ENCODE assay signal across 25 cellular contexts in genomic region chr5:35709688-35710087, GRCh38.
DNase-seq lines count a peak whose midpoint lies in the region; ATAC-seq, FAIRE-seq and TF ChIP-seq lines count a peak whose summit lies in the region.
"Had no signal": no experiment of that assay in that cellular context is flagged by ENCODE, and none has a peak within 500 bp of the region (broad histone marks: within the 10 kb centered on the region; RNA-seq: fewer than 3 reads in every experiment).

No MANE protein-coding gene starts in this region.

- H4K20me1 ChIP-seq in IMR-90 (ENCODE audit: insufficient read depth, low read length): no peaks in the 10 kb centered on the region
- H4K20me1 ChIP-seq: BLaER1 treated with 17β-estradiol and CSF1 and Interleukin-3, amounts not matched to agents 10 nM and 100 nM had no signal

- H3K4me1 ChIP-seq in A549: no peaks in the 10 kb centered on the region
- H3K4me1 ChIP-seq in IMR-90 (ENCODE audit: control insufficient read depth, insufficient read depth, low read length): no peaks in the 10 kb centered on the region
- H3K4me1 ChIP-seq in esophagus squamous epithelium: no peaks in the 10 kb centered on the region
- H3K4me1 ChIP-seq: BE2C, HAP-1 had no signal

- H3K4me3 ChIP-seq in A549 (no peak overlapping the region), IMR-90 (ENCODE audit: insufficient read depth, low read depth, low read length) (no peak overlapping the region), esophagus squamous epithelium (no peak overlapping the region)
- H3K4me3 ChIP-seq: BLaER1 treated with 17β-estradiol and CSF1 and Interleukin-3, amounts not matched to agents 10 nM and 100 nM; GM12878; HAP-1 had no signal

- dilution Hi-C loops in IMR-90 (cut with HindIII; ENCODE audit: low sequenced_read_pairs, unreplicated experiment): no loop called here

- TF ChIP-seq POLR2A in A549 (IDR thresholded peaks at IDR 0.05; ENCODE audit: low read length) (no peak), IMR-90 (IDR thresholded peaks at IDR 0.05; ENCODE audit: low read depth, low read length) (no peak), esophagus squamous epithelium (IDR thresholded peaks at IDR 0.05) (no peak)

- H3K27ac ChIP-seq in A549 (no peak overlapping the region), IMR-90 (ENCODE audit: insufficient read depth, low read length) (no peak overlapping the region), esophagus squamous epithelium (no peak overlapping the region)
- H3K27ac ChIP-seq: 22Rv1; BLaER1 treated with 17β-estradiol and CSF1 and Interleukin-3, amounts not matched to agents 10 nM and 100 nM had no signal

- H3K4me2 ChIP-seq in A549: no peak overlapping the region
- no peak overlapping the region for H3K4me2 ChIP-seq in IMR-90 (ENCODE audit: low read depth, low read length)

- H3K14ac ChIP-seq in IMR-90 (replicated peaks; ENCODE audit: low read depth, low read length): no peak overlapping the region

- TF ChIP-seq CTCF in A549 (IDR thresholded peaks at IDR 0.05) (no peak), IMR-90 (conservative IDR thresholded peaks at IDR 0.05; ENCODE audit: low read depth, low read length) (no peak), esophagus squamous epithelium (IDR thresholded peaks at IDR 0.05) (no peak)

- intact Hi-C loops in IMR-90 (cut with micrococcal nuclease): no loop called here
- intact Hi-C loops in esophagus squamous epithelium (cut with DNase I): no loop called here

- H3K9me1 ChIP-seq in IMR-90 (ENCODE audit: insufficient read depth, low read length): no peaks in the 10 kb centered on the region

- no peak overlapping the region for H3K23ac ChIP-seq in IMR-90 (ENCODE audit: low read depth, low read length)

- H3K27me3 ChIP-seq in IMR-90 (ENCODE audit: control insufficient read depth, insufficient read depth, low read length) (no peaks in the 10 kb centered on the region), esophagus squamous epithelium (no peaks in the 10 kb centered on the region)
- H3K27me3 ChIP-seq: BE2C; BLaER1 treated with 17β-estradiol and CSF1 and Interleukin-3, amounts not matched to agents 10 nM and 100 nM had no signal

- no peak for FAIRE-seq in A549 (lab: Jason Lieb, UNC)
- FAIRE-seq: A204.1, D721Med, GM12878, GM18507, H54 had no signal

- DNase-seq in NCI-H1105 treated with DMSO at 0.1 percent for 48 hours (lab: John Stamatoyannopoulos, UW): peak; percentile 41
- no peak for DNase-seq in NCI-H1105 (lab: John Stamatoyannopoulos, UW)
- no peak for DNase-seq in A549 (ENCODE audit: low read depth in 1 of 2, low spot score in 1 of 2)
- no peak for DNase-seq in IMR-90
- peak; percentile 5 for DNase-seq in SK-N-DZ (ENCODE audit: low spot score)
- DNase-seq in esophagus squamous epithelium (lab: John Stamatoyannopoulos, UW): no peak
- DNase-seq in hippocampal formation (lab: John Stamatoyannopoulos, UW): no peak
- DNase-seq in HEK293T (ENCODE audit: extremely low spot score): no peak
- DNase-seq: ACHN; AML-193; BE2C; CD4-positive, alpha-beta T cell; CD8-positive, alpha-beta memory T cell; DMS 273 treated with DMSO at 0.1 percent for 48 hours; DMS79; EL; GOT3 had no signal

- H3K9ac ChIP-seq in IMR-90 (ENCODE audit: low read depth, low read length): no peak overlapping the region
- H3K9ac ChIP-seq: BLaER1 treated with 17β-estradiol and CSF1 and Interleukin-3, amounts not matched to agents 10 nM and 100 nM had no signal

- no peak overlapping the region for H2BK5ac ChIP-seq in IMR-90 (ENCODE audit: low read depth, low read length, poor library complexity, severe bottlenecking)

- BruUV-seq in IMR-90 (replicated peaks; lab: Mats Ljungman, UMichigan): no TSS peak

- TF ChIP-seq RAD21 in A549 (conservative IDR thresholded peaks at IDR 0.05 in 1 of 2, IDR thresholded peaks at IDR 0.05 in 1 of 2): no peak
- TF ChIP-seq RAD21 in IMR-90 (IDR thresholded peaks at IDR 0.05; ENCODE audit: low read length): no peak

- no peak overlapping the region for H2BK15ac ChIP-seq in IMR-90 (ENCODE audit: low read depth, low read length)

- H2AK9ac ChIP-seq in IMR-90 (replicated peaks; ENCODE audit: low read depth, low read length, poor library complexity): no peak overlapping the region

- no peak overlapping the region for H4K91ac ChIP-seq in IMR-90 (ENCODE audit: insufficient read depth, low read depth, low read length)

- no peak overlapping the region for H2BK120ac ChIP-seq in IMR-90 (ENCODE audit: low read depth, low read length)

- in situ Hi-C loops in IMR-90 (cut with MboI; ENCODE audit: low sequenced_read_pairs): no loop called here

- no peak for TF ChIP-seq EP300 in A549 (IDR thresholded peaks at IDR 0.05)

- POLR2A ChIA-PET in A549 (lab: Yijun Ruan, JAX): no interaction called here
- POLR2A ChIA-PET in IMR-90 (lab: Charles Lee; ENCODE audit: unreplicated experiment): no interaction called here
- POLR2A ChIA-PET in HEK293T (lab: Yijun Ruan, JAX): no interaction called here

- no peak overlapping the region for H3K4ac ChIP-seq in IMR-90 (ENCODE audit: low read depth, low read length)

- no peaks in the 10 kb centered on the region for H3K9me3 ChIP-seq in A549
- no peaks in the 10 kb centered on the region for H3K9me3 ChIP-seq in IMR-90 (ENCODE audit: control insufficient read depth, insufficient read depth, low read length)
- no peaks in the 10 kb centered on the region for H3K9me3 ChIP-seq in esophagus squamous epithelium
- H3K9me3 ChIP-seq: BE2C; BLaER1 treated with 17β-estradiol and CSF1 and Interleukin-3, amounts not matched to agents 10 nM and 100 nM; HAP-1 had no signal

- 84% methylated on average over 2 of the region's 2 CpGs for WGBS in A549 (ENCODE audit: missing lambda C conversion rate)
- no CpG with 5 or more reads among the region's 2 CpGs for WGBS in IMR-90 (ENCODE audit: extremely low coverage in 2 of 2, insufficient read length in 1 of 2), 2 experiments
- WGBS in esophagus squamous epithelium, 2 donors: 92 to 93% methylated on average over 2 of the region's 2 CpGs

- H2AK5ac ChIP-seq in IMR-90 (ENCODE audit: low read depth, low read length): no peak overlapping the region

- no peak overlapping the region for H4K8ac ChIP-seq in IMR-90 (ENCODE audit: low read depth in 2 of 2, low read length in 2 of 2)

- no peaks in the 10 kb centered on the region for H3K36me3 ChIP-seq in IMR-90 (ENCODE audit: control insufficient read depth, insufficient read depth, low read length)
- no peaks in the 10 kb centered on the region for H3K36me3 ChIP-seq in esophagus squamous epithelium
- H3K36me3 ChIP-seq: BE2C; BLaER1 treated with 17β-estradiol and CSF1 and Interleukin-3, amounts not matched to agents 10 nM and 100 nM; HAP-1 had no signal

- no peak overlapping the region for H4K5ac ChIP-seq in IMR-90 (ENCODE audit: low read depth, low read length)

- no peaks in the 10 kb centered on the region for H3K79me1 ChIP-seq in IMR-90 (ENCODE audit: low read depth in 1 of 2, low read length in 2 of 2)

- ATAC-seq in A549: no peak
- ATAC-seq in IMR-90 (ENCODE audit: low read depth): no peak
- ATAC-seq: GM12878 had no signal

- CTCF ChIA-PET in A549 (lab: Yijun Ruan, JAX): no interaction called here
- CTCF ChIA-PET in IMR-90 (lab: Yijun Ruan, JAX): interaction anchor here (1.2 kb wide), 1 partner anchor 11 kb away, joined by 3 read pairs; no protein-coding TSS in a partner anchor
- CTCF ChIA-PET in HEK293T (lab: Yijun Ruan, JAX): no interaction called here

- no peak overlapping the region for H2AFZ ChIP-seq in IMR-90 (replicated peaks; ENCODE audit: low read length, poor library complexity)

- H3K18ac ChIP-seq in IMR-90 (ENCODE audit: low read depth, low read length): no peak overlapping the region

- H3K56ac ChIP-seq in IMR-90 (ENCODE audit: extremely low read depth, insufficient read depth, low read length): no peak overlapping the region

- no peak overlapping the region for H2BK20ac ChIP-seq in IMR-90 (ENCODE audit: low read depth, low read length)

TF ChIP-seq in A549, 52 proteins besides CTCF, POLR2A, EP300 and RAD21:
- no peak for TF ChIP-seq MAX (IDR thresholded peaks at IDR 0.05)
- TF ChIP-seq RARB (CRISPR knock-in tag; IDR thresholded peaks at IDR 0.05): no peak
- no peak for TF ChIP-seq HOXB5 (CRISPR knock-in tag; IDR thresholded peaks at IDR 0.05)
- TF ChIP-seq HOXB13 (CRISPR knock-in tag; IDR thresholded peaks at IDR 0.05; ENCODE audit: low read depth): no peak
- TF ChIP-seq MAFK (IDR thresholded peaks at IDR 0.05; ENCODE audit: partially characterized antibody): peak; percentile 65

TF ChIP-seq in IMR-90, 13 proteins besides CTCF, POLR2A, EP300 and RAD21:
- TF ChIP-seq RFX5 (IDR thresholded peaks at IDR 0.05; ENCODE audit: low read depth, low read length) (no peak), NFE2L2 (IDR thresholded peaks at IDR 0.05; ENCODE audit: low read depth, low read length) (no peak), MAFK (IDR thresholded peaks at IDR 0.05; ENCODE audit: low read depth, low read length) (peak; percentile 62; the same call in 1 of the 2 replicates)

TF ChIP-seq in HEK293T, 16 proteins besides CTCF, POLR2A, EP300 and RAD21:
- TF ChIP-seq CTBP1 (IDR thresholded peaks at IDR 0.05; ENCODE audit: borderline replicate concordance) (no peak), ZNF384 (IDR thresholded peaks at IDR 0.05) (no peak), FOXM1 (IDR thresholded peaks at IDR 0.05; ENCODE audit: borderline replicate concordance) (no peak), FOXA1 (IDR thresholded peaks at IDR 0.05) (no peak), NFRKB (IDR thresholded peaks at IDR 0.05) (no peak), ELF4 (IDR thresholded peaks at IDR 0.05) (no peak)

Comparison
In these comparisons a context has a peak if more than half of its experiments do, and no peak if none do; other contexts are left out.
1. DNase-seq: peak in NCI-H1105 treated with DMSO at 0.1 percent for 48 hours (single experiment) and SK-N-DZ (single experiment); none in NCI-H1105 (single experiment), A549 (0 of 2), IMR-90 (single experiment), esophagus squamous epithelium (single experiment), hippocampal formation (0 of 2) and HEK293T (single experiment).